In the genomic region with DNA sequence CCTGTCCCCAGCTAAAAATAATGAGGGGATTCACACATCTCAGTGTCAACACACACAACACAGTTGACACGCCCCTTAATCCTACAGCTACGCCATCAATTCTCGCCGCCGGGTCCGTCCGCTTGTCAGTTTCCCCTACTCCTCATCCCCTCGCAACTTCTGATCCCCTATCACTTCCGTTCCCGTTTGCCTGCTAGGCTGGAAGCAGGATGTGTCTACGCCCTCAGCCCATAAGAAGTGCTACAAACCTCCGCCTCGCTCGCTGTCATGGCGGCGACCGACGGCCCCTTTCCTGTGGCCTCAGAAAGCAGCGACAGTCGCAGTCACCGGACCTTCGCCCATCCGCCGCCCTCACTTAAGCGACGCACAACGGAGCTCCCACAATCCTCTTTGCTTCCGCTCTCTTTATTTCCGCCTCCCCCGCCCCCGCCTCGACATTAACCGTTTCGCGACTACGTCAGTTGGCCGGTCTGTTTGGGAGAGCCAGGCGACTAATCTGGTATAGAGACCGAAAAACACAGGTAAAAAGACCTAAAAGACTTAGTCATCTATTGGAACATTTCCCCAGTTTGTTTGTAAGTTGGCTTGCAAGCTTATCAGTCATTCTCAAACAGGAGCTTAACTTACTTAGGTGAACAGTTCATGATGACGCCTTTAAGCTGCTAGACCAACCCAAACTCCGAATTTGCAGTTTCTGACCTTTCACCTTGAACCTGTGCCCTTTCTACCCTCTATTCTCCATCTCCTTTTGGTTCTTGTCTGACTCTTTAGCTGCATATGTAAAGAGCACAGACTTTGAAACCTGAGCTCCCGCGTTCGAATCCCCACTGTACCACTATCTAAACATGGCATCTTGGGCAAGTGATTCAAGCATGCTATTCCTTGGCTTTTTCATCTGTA, we compare ENCODE assay signal across 1 cellular context.
TF ChIP-seq lines count a peak whose summit lies in the region.

A gene with protein sequence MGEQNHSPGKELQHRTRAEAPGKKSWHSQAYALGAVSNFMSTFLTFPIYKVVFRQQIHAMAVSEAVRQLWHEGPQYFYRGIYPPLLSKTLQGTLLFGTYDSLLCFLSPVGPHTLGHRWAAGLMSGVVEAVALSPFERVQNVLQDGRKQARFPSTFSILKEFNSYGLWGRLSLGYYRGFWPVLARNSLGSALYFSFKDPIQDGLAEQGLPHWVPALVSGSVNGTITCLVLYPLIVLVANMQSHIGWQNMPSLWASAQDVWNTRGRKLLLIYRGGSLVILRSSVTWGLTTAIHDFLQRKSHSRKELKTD (minus strand): TSS at position 380 of the 900 bp plus-strand sequence. CDS start 51,752 bp downstream, outside the sequence.

TF ChIP-seq in HepG2, 621 proteins besides CTCF, POLR2A, EP300 and RAD21 (continued from another document and continues in another):
- TF ChIP-seq, protein P1, sequence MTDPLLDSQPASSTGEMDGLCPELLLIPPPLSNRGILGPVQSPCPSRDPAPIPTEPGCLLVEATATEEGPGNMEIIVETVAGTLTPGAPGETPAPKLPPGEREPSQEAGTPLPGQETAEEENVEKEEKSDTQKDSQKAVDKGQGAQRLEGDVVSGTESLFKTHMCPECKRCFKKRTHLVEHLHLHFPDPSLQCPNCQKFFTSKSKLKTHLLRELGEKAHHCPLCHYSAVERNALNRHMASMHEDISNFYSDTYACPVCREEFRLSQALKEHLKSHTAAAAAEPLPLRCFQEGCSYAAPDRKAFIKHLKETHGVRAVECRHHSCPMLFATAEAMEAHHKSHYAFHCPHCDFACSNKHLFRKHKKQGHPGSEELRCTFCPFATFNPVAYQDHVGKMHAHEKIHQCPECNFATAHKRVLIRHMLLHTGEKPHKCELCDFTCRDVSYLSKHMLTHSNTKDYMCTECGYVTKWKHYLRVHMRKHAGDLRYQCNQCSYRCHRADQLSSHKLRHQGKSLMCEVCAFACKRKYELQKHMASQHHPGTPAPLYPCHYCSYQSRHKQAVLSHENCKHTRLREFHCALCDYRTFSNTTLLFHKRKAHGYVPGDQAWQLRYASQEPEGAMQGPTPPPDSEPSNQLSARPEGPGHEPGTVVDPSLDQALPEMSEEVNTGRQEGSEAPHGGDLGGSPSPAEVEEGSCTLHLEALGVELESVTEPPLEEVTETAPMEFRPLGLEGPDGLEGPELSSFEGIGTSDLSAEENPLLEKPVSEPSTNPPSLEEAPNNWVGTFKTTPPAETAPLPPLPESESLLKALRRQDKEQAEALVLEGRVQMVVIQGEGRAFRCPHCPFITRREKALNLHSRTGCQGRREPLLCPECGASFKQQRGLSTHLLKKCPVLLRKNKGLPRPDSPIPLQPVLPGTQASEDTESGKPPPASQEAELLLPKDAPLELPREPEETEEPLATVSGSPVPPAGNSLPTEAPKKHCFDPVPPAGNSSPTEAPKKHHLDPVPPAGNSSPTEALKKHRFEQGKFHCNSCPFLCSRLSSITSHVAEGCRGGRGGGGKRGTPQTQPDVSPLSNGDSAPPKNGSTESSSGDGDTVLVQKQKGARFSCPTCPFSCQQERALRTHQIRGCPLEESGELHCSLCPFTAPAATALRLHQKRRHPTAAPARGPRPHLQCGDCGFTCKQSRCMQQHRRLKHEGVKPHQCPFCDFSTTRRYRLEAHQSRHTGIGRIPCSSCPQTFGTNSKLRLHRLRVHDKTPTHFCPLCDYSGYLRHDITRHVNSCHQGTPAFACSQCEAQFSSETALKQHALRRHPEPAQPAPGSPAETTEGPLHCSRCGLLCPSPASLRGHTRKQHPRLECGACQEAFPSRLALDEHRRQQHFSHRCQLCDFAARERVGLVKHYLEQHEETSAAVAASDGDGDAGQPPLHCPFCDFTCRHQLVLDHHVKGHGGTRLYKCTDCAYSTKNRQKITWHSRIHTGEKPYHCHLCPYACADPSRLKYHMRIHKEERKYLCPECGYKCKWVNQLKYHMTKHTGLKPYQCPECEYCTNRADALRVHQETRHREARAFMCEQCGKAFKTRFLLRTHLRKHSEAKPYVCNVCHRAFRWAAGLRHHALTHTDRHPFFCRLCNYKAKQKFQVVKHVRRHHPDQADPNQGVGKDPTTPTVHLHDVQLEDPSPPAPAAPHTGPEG (CRISPR knock-in tag; IDR thresholded peaks at IDR 0.05) = no peak
- no peak for TF ChIP-seq REPIN1 (CRISPR knock-in tag; IDR thresholded peaks at IDR 0.05; ENCODE audit: borderline replicate concordance, low read depth)
- no peak for TF ChIP-seq RBAK (CRISPR knock-in tag; IDR thresholded peaks at IDR 0.05)
- TF ChIP-seq ZNF33B (CRISPR knock-in tag; IDR thresholded peaks at IDR 0.05) = no peak
- no peak for TF ChIP-seq ZNF124 (CRISPR knock-in tag; IDR thresholded peaks at IDR 0.05)
- peak; percentile 69 for TF ChIP-seq SAP130 (CRISPR knock-in tag; IDR thresholded peaks at IDR 0.05; ENCODE audit: low read depth)
- TF ChIP-seq ZNF609 (CRISPR knock-in tag; IDR thresholded peaks at IDR 0.05; ENCODE audit: borderline replicate concordance) = no peak
- no peak for TF ChIP-seq NCOA2 (CRISPR knock-in tag; IDR thresholded peaks at IDR 0.05)
- no peak for TF ChIP-seq ZNF12 (CRISPR knock-in tag; IDR thresholded peaks at IDR 0.05)
- no peak for TF ChIP-seq CCDC6 (CRISPR knock-in tag; IDR thresholded peaks at IDR 0.05)
- TF ChIP-seq ZNF713 (CRISPR knock-in tag; IDR thresholded peaks at IDR 0.05) = no peak
- no peak for TF ChIP-seq ARNT2 (CRISPR knock-in tag; IDR thresholded peaks at IDR 0.05; ENCODE audit: low read depth)
- TF ChIP-seq KLF15 (CRISPR knock-in tag; IDR thresholded peaks at IDR 0.05; ENCODE audit: borderline replicate concordance) = no peak
- no peak for TF ChIP-seq PRDM15 (CRISPR knock-in tag; IDR thresholded peaks at IDR 0.05)
- TF ChIP-seq, protein P2, sequence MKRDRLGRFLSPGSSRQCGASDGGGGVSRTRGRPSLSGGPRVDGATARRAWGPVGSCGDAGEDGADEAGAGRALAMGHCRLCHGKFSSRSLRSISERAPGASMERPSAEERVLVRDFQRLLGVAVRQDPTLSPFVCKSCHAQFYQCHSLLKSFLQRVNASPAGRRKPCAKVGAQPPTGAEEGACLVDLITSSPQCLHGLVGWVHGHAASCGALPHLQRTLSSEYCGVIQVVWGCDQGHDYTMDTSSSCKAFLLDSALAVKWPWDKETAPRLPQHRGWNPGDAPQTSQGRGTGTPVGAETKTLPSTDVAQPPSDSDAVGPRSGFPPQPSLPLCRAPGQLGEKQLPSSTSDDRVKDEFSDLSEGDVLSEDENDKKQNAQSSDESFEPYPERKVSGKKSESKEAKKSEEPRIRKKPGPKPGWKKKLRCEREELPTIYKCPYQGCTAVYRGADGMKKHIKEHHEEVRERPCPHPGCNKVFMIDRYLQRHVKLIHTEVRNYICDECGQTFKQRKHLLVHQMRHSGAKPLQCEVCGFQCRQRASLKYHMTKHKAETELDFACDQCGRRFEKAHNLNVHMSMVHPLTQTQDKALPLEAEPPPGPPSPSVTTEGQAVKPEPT (CRISPR knock-in tag; IDR thresholded peaks at IDR 0.05; ENCODE audit: low read depth) = no peak
- peak; percentile 56; the same call in 1 of the 2 replicates for TF ChIP-seq DMAP1 (CRISPR knock-in tag; IDR thresholded peaks at IDR 0.05)
- no peak for TF ChIP-seq MATR3 (CRISPR knock-in tag; IDR thresholded peaks at IDR 0.05)
- TF ChIP-seq ZSCAN5A (CRISPR knock-in tag; IDR thresholded peaks at IDR 0.05; ENCODE audit: borderline replicate concordance) = no peak
- TF ChIP-seq NPAS2 (CRISPR knock-in tag; IDR thresholded peaks at IDR 0.05; ENCODE audit: borderline replicate concordance) = no peak
- TF ChIP-seq RBM22 (optimal IDR thresholded peaks at IDR 0.05; ENCODE audit: low read length) = no peak
- no peak for TF ChIP-seq ZFP1 (CRISPR knock-in tag; IDR thresholded peaks at IDR 0.05)
- peak; percentile 63; the same call in 1 of the 2 replicates for TF ChIP-seq KAT7 (CRISPR knock-in tag; IDR thresholded peaks at IDR 0.05; ENCODE audit: borderline replicate concordance)
- TF ChIP-seq MED13 (CRISPR knock-in tag; IDR thresholded peaks at IDR 0.05) = no peak
- TF ChIP-seq HINFP (CRISPR knock-in tag; IDR thresholded peaks at IDR 0.05; ENCODE audit: low read depth) = 0 out of 2 replicates have a peak, but pooled peaks have one; percentile 43
- TF ChIP-seq ZNF292 (CRISPR knock-in tag; IDR thresholded peaks at IDR 0.05; ENCODE audit: borderline replicate concordance, low read depth) = no peak
- TF ChIP-seq ZNF530 (CRISPR knock-in tag; IDR thresholded peaks at IDR 0.05; ENCODE audit: low read depth) = no peak
- TF ChIP-seq NFE2L2 (IDR thresholded peaks at IDR 0.05; ENCODE audit: low read length) = no peak
- TF ChIP-seq HNRNPUL1 (IDR thresholded peaks at IDR 0.05; ENCODE audit: low read depth, low read length) = no peak
- 0 out of 2 replicates have a peak, but pooled peaks have one; percentile 64 for TF ChIP-seq FOXO4 (CRISPR knock-in tag; conservative IDR thresholded peaks at IDR 0.05)
- TF ChIP-seq FOXC1 (CRISPR knock-in tag; IDR thresholded peaks at IDR 0.05; ENCODE audit: borderline replicate concordance) = no peak
